Comparison of ENCODE assay signal across 8 cellular contexts in genomic region chr18:63321291-63321690, GRCh38. TPM values are rescaled to one million over a fixed set of nuclear protein-coding genes. Genes with fewer than 3 reads are reported as not detected.
DNase-seq lines count a peak whose midpoint lies in the region; ATAC-seq and TF ChIP-seq lines count a peak whose summit lies in the region.

No MANE protein-coding gene starts in this region.

- peaks cover 14% of the 10 kb centered on the region for H3K4me1 ChIP-seq in mammary epithelial cell (ENCODE audit: insufficient read depth, low read length)
- H3K4me1 ChIP-seq in uterus = no peaks in the 10 kb centered on the region

- no peaks in the 10 kb centered on the region for H3K79me2 ChIP-seq in mammary epithelial cell (ENCODE audit: insufficient read depth, low read length)

- no peaks in the 10 kb centered on the region for H3K36me3 ChIP-seq in mammary epithelial cell (ENCODE audit: insufficient read depth, low read length)
- H3K36me3 ChIP-seq in uterus = no peaks in the 10 kb centered on the region

- no peak overlapping the region for H3K4me2 ChIP-seq in mammary epithelial cell (ENCODE audit: insufficient read depth, low read depth, low read length)

- TF ChIP-seq CTCF in MCF 10A (IDR thresholded peaks at IDR 0.05; ENCODE audit: unreplicated experiment) (no peak), mammary epithelial cell (conservative IDR thresholded peaks at IDR 0.05 in 1 of 2, IDR thresholded peaks at IDR 0.05 in 1 of 2; ENCODE audit: extremely low read depth in 1 of 2, insufficient read depth in 1 of 2, low read depth in 1 of 2, low read length in 2 of 2) (no peak), uterus (IDR thresholded peaks at IDR 0.05) (no peak)
- no peak for TF ChIP-seq CTCF in activated CD8-positive, alpha-beta T cell treated with anti-CD3 and anti-CD28 coated beads for 36 hours (IDR thresholded peaks at IDR 0.05)

- no TSS peak for BruUV-seq in MCF 10A (replicated peaks; lab: Mats Ljungman, UMichigan)
- BruUV-seq in mammary epithelial cell (replicated peaks; lab: Mats Ljungman, UMichigan) = no TSS peak

- no peak for ATAC-seq in activated CD8-positive, alpha-beta T cell treated with anti-CD3 and anti-CD28 coated beads for 36 hours
- ATAC-seq in memory B cell (ENCODE audit: low read depth) = no peak

- peaks cover 23% of the 10 kb centered on the region for H3K4me1 Mint-ChIP-seq in MCF 10A (ENCODE audit: insufficient read depth, unreplicated experiment)
- peaks cover 19% of the 10 kb centered on the region for H3K4me1 Mint-ChIP-seq in activated CD8-positive, alpha-beta T cell treated with anti-CD3 and anti-CD28 coated beads for 36 hours (ENCODE audit: low read depth)
- peaks cover 20% of the 10 kb centered on the region for H3K4me1 Mint-ChIP-seq in memory B cell

- H3K27me3 Mint-ChIP-seq in MCF 10A (ENCODE audit: insufficient read depth, unreplicated experiment) = no peaks in the 10 kb centered on the region
- no peaks in the 10 kb centered on the region for H3K27me3 Mint-ChIP-seq in activated CD8-positive, alpha-beta T cell treated with anti-CD3 and anti-CD28 coated beads for 36 hours
- no peaks in the 10 kb centered on the region for H3K27me3 Mint-ChIP-seq in memory B cell

- no peak for DNase-seq in MCF 10A (ENCODE audit: unreplicated experiment)
- DNase-seq in mammary epithelial cell = no peak
- DNase-seq in activated CD8-positive, alpha-beta T cell treated with anti-CD3 and anti-CD28 coated beads for 36 hours = no peak
- DNase-seq in memory B cell (ENCODE audit: low spot score in 2 of 2) = no peak
- DNase-seq in uterus = no peak
- DNase-seq in NCI-H187 treated with DMSO at 0.1 percent for 48 hours (lab: John Stamatoyannopoulos, UW) = no peak
- DNase-seq in iPS-NIHi7 (ENCODE audit: extremely low spot score) = no peak
- DNase-seq in HT-29 (ENCODE audit: low spot score) = no peak

- H2AFZ ChIP-seq in mammary epithelial cell (ENCODE audit: low read depth, low read length) = no peak overlapping the region

- H3K27ac Mint-ChIP-seq in MCF 10A (ENCODE audit: low read depth, unreplicated experiment) (peak overlapping the region; percentile 19), memory B cell (peak overlapping the region; percentile 99)
- peak overlapping the region; percentile 94 for H3K27ac Mint-ChIP-seq in activated CD8-positive, alpha-beta T cell treated with anti-CD3 and anti-CD28 coated beads for 36 hours

- WGBS in mammary epithelial cell (ENCODE audit: low coverage, missing lambda C conversion rate) = 75% methylated on average over 9 of the region's 9 CpGs

- TF ChIP-seq POLR2A in uterus (IDR thresholded peaks at IDR 0.05) = no peak

- H3K4me3 Mint-ChIP-seq in MCF 10A (ENCODE audit: unreplicated experiment) (peak overlapping the region; percentile 96), memory B cell (peak overlapping the region; percentile 89)
- peak overlapping the region; percentile 93 for H3K4me3 Mint-ChIP-seq in activated CD8-positive, alpha-beta T cell treated with anti-CD3 and anti-CD28 coated beads for 36 hours

- H3K9me3 ChIP-seq in mammary epithelial cell (replicated peaks; ENCODE audit: insufficient read depth, low read length) = no peaks in the 10 kb centered on the region
- H3K9me3 ChIP-seq in uterus = no peaks in the 10 kb centered on the region

- in situ Hi-C loops in mammary epithelial cell (cut with MboI; ENCODE audit: low sequenced_read_pairs in 2 of 2) = loop anchor here in 1 of 2 donors (5.0 kb wide), 2 partner anchors 184 to 304 kb away; no protein-coding TSS in a partner anchor

- peaks cover 10% of the 10 kb centered on the region for H3K36me3 Mint-ChIP-seq in MCF 10A (ENCODE audit: insufficient read depth, unreplicated experiment)
- peaks cover 31% of the 10 kb centered on the region for H3K36me3 Mint-ChIP-seq in activated CD8-positive, alpha-beta T cell treated with anti-CD3 and anti-CD28 coated beads for 36 hours (ENCODE audit: low read depth)
- peaks cover 5% of the 10 kb centered on the region for H3K36me3 Mint-ChIP-seq in memory B cell

- CTCF ChIA-PET in MCF 10A (lab: Yijun Ruan, JAX) = interaction anchor here (0.7 to 6.5 kb wide), 7 partner anchors 10 to 306 kb away, joined by 4 to 100 read pairs (median 6); no protein-coding TSS in a partner anchor
- CTCF ChIA-PET in mammary epithelial cell (lab: Charles Lee; ENCODE audit: low non-redundant PET) = no interaction called here
- CTCF ChIA-PET in activated CD8-positive, alpha-beta T cell treated with anti-CD3 and anti-CD28 coated beads for 36 hours (lab: Charles Lee) = interaction anchor here (0.8 to 7.4 kb wide), 6 partner anchors 17 to 305 kb away, joined by 3 to 140 read pairs (median 6); no protein-coding TSS in a partner anchor

- H4K20me1 ChIP-seq in mammary epithelial cell (ENCODE audit: insufficient read depth, low read length) = no peaks in the 10 kb centered on the region

- intact Hi-C loops in MCF 10A (cut with micrococcal nuclease) = no loop called here
- intact Hi-C loops in mammary epithelial cell (cut with micrococcal nuclease) = no loop called here
- intact Hi-C loops in activated CD8-positive, alpha-beta T cell treated with anti-CD3 and anti-CD28 coated beads for 36 hours (cut with micrococcal nuclease) = no loop called here
- intact Hi-C loops in uterus (cut with DNase I; ENCODE audit: low total_unique reads) = loop anchor here (5.0 kb wide), 2 partner anchors 189 to 294 kb away; no protein-coding TSS in a partner anchor

- POLR2A ChIA-PET in MCF 10A (lab: Yijun Ruan, JAX) = interaction anchor here (1.7 to 5.4 kb wide), 2 partner anchors 118 to 304 kb away, joined by 5 to 17 read pairs; no protein-coding TSS in a partner anchor
- POLR2A ChIA-PET in activated CD8-positive, alpha-beta T cell treated with anti-CD3 and anti-CD28 coated beads for 36 hours (lab: Charles Lee) = interaction anchor here (0.8 to 1.6 kb wide), 4 partner anchors 12 to 185 kb away, joined by 3 to 8 read pairs (median 3); no protein-coding TSS in a partner anchor

- H3K27me3 ChIP-seq in mammary epithelial cell (ENCODE audit: insufficient read depth, low read length) = peaks cover 4% of the 10 kb centered on the region
- H3K27me3 ChIP-seq in uterus = no peaks in the 10 kb centered on the region

- H3K27ac ChIP-seq in mammary epithelial cell (ENCODE audit: insufficient read depth, low read depth, low read length) = no peak overlapping the region
- peak overlapping the region; percentile 89 to 98 for H3K27ac ChIP-seq in uterus

- H3K9me3 Mint-ChIP-seq in MCF 10A (ENCODE audit: unreplicated experiment) (no peaks in the 10 kb centered on the region), memory B cell (no peaks in the 10 kb centered on the region)
- H3K9me3 Mint-ChIP-seq in activated CD8-positive, alpha-beta T cell treated with anti-CD3 and anti-CD28 coated beads for 36 hours = no peaks in the 10 kb centered on the region

- no peak overlapping the region for H3K9ac ChIP-seq in mammary epithelial cell (ENCODE audit: insufficient read depth, low read length)

- H3K4me3 ChIP-seq in mammary epithelial cell (replicated peaks in 1 of 3; ENCODE audit: insufficient read depth in 1 of 3, low read depth in 2 of 3, low read length in 3 of 3) = no peak overlapping the region
- no peak overlapping the region for H3K4me3 ChIP-seq in uterus

- dilution Hi-C loops in mammary epithelial cell (cut with HindIII; ENCODE audit: low sequenced_read_pairs) = no loop called here

RNA-seq across cellular contexts. Expression of gene BCL2, which starts 1.7 kb away (rescaled TPM):
- total RNA-seq in MCF 10A (2022) = 3.0 and 5.7 TPM in 2 replicates
- total RNA-seq in mammary epithelial cell = 1 to 10 TPM in 1 of 2 donors, under 1 TPM in 1; 0.83 to 1.6 TPM
- 0.37 TPM for polyA plus RNA-seq in mammary epithelial cell
- polyA minus RNA-seq in mammary epithelial cell = 0.67 TPM
- total RNA-seq in activated CD8-positive, alpha-beta T cell treated with anti-CD3 and anti-CD28 coated beads for 36 hours = 100 to 1,000 TPM; 104 to 107 TPM
- 10 to 100 TPM; 16.1 to 61.1 (median 36.9) TPM for total RNA-seq in uterus
- total RNA-seq in HT-29 (2014; rRNA removed; shearing (Covaris generic)) = 0.05 and 0.36 TPM in 2 replicates

RNA-seq across cellular contexts. Expression of gene KDSR, which starts 45.7 kb away (rescaled TPM):
- total RNA-seq in MCF 10A (2022) = 97.4 and 108 TPM in 2 replicates
- total RNA-seq in mammary epithelial cell = 100 to 1,000 TPM in 1 of 2 donors, 10 to 100 TPM in 1; 65.7 to 101 TPM
- 61.5 TPM for polyA plus RNA-seq in mammary epithelial cell
- polyA minus RNA-seq in mammary epithelial cell = 126 TPM
- total RNA-seq in activated CD8-positive, alpha-beta T cell treated with anti-CD3 and anti-CD28 coated beads for 36 hours = 10 to 100 TPM; 53.4 TPM
- 10 to 100 TPM; 12.6 to 68.6 (median 29.3) TPM for total RNA-seq in uterus
- 24.1 and 31.3 TPM in 2 replicates for total RNA-seq in HT-29 (2014; rRNA removed; shearing (Covaris generic))

Comparison
In these comparisons a context has a peak if more than half of its experiments do, and no peak if none do; other contexts are left out.
1. H3K27ac Mint-ChIP-seq: peak in every context shown above with its lines; median percentile 99 in memory B cell; 94 in activated CD8-positive, alpha-beta T cell treated with anti-CD3 and anti-CD28 coated beads for 36 hours; 19 in MCF 10A.